Comparison of ENCODE assay signal across 8 cellular contexts in the genomic region with DNA sequence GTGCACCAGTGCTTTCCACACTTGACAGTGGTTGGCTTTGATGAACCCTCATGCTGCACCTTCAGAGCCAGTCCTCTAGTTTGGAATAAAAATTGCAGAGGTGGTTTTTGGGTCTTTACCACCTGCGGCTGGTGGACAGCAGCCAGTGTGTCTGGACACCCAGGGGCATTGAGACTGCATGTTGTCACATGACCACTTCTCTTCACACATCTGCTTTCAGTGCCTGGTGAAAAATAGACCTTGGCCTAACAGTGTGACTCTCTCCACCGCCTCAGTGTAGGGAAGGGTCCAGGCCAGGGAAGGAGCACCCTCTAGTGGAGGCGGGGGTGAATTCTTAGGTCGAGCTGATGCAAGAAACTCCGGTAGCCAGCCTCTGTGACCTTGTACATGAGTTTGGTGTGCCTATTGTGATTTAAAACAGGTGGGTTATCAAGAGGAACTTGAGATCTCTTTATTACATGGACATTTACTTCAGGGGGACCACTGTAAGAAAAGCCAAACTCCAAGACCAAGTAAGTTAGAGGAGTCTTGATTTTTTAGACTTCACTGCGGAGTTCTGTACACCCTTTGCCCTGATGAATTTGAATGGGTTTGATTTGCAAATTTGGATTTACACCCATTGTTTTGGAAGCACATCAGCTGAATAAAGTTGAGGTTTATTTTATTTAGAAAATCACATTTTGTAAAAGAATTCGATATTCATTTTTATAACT. TPM values are rescaled to one million over a fixed set of nuclear protein-coding genes. Genes with fewer than 3 reads are reported as not detected.
DNase-seq lines count a peak whose midpoint lies in the region; ATAC-seq, FAIRE-seq and TF ChIP-seq lines count a peak whose summit lies in the region.

No MANE protein-coding gene starts in this region.

- no peak for FAIRE-seq in pancreas (lab: Jason Lieb, UNC)

- WGBS in pancreas, 2 donors, result 30 to 33% methylated on average over 7 of the region's 7 CpGs

- peaks cover 52% of the 10 kb centered on the region for H3K36me3 ChIP-seq in MG63
- peaks cover 0 to 39% (median 6%) of the 10 kb centered on the region in 3 donors for H3K36me3 ChIP-seq in pancreas
- H3K36me3 ChIP-seq in upper lobe of right lung, result peaks cover 56% of the 10 kb centered on the region

- H3K27me3 ChIP-seq in MG63, result no peaks in the 10 kb centered on the region
- no peaks in the 10 kb centered on the region for H3K27me3 ChIP-seq in pancreas
- no peaks in the 10 kb centered on the region for H3K27me3 ChIP-seq in upper lobe of right lung

- H3K4me1 ChIP-seq in pancreas (peaks cover 0 to 3% (median 0%) of the 10 kb centered on the region in 3 donors), upper lobe of right lung (peaks cover 15% of the 10 kb centered on the region)

- ATAC-seq in GM18520 (IDR thresholded peaks at IDR 0.05; ENCODE audit: unreplicated experiment) (peak; percentile 51), pancreas (peak; percentile 72 to 93 (median 86)), upper lobe of right lung (peak; percentile 80)

- no peaks in the 10 kb centered on the region for H3K9me3 ChIP-seq in MG63
- H3K9me3 ChIP-seq in pancreas, result no peaks in the 10 kb centered on the region
- H3K9me3 ChIP-seq in upper lobe of right lung, result no peaks in the 10 kb centered on the region

- H3K4me3 ChIP-seq in MG63, result no peak overlapping the region
- H3K4me3 ChIP-seq in foreskin fibroblast (ENCODE audit: low read depth in 1 of 2, low read length in 2 of 2), result no peak overlapping the region
- H3K4me3 ChIP-seq in pancreas, result no peak overlapping the region
- H3K4me3 ChIP-seq in upper lobe of right lung, result no peak overlapping the region

- TF ChIP-seq CTCF in foreskin fibroblast (IDR thresholded peaks at IDR 0.05; ENCODE audit: low read depth, low read length) (peak; percentile 88), pancreas (IDR thresholded peaks at IDR 0.05) (peak; percentile 57 to 73 (median 66)), upper lobe of right lung (IDR thresholded peaks at IDR 0.05) (peak; percentile 75)

- no peak overlapping the region for H3K27ac ChIP-seq in pancreas
- H3K27ac ChIP-seq in upper lobe of right lung, result no peak overlapping the region

- DNase-seq in ACHN (peak; percentile 70), MG63 (peak; percentile 68), SHP77 (lab: John Stamatoyannopoulos, UW) (peak; percentile 83 to 92), foreskin fibroblast (peak; percentile 57 to 87), pancreas (peak in 5 of 6 donors; percentile 69 to 88 (median 78)), upper lobe of right lung (no peak)
- peak; percentile 39 for DNase-seq in activated T-helper 9 cell treated with anti-CD3 and anti-CD28 coated beads, Interleukin-2, amount 50 U/mL, for 16 hours (ENCODE audit: low read depth)

- intact Hi-C loops in pancreas (cut with DNase I) (loop anchor here in 1 of 3 donors (10.0 kb wide), 1 partner anchor 54 kb away; no protein-coding TSS in a partner anchor), upper lobe of right lung (cut with DNase I) (loop anchor here (10.0 kb wide), 1 partner anchor 96 kb away; no protein-coding TSS in a partner anchor)

- in situ Hi-C loops in ACHN (cut with HindIII; ENCODE audit: low pct_ligation_motif_present, low pct_unique_long_range_greater_than_20kb, low sequenced_read_pairs), result no loop called here

RNA-seq across cellular contexts. Expression of a gene that starts 17.9 kb away (rescaled TPM):
- total RNA-seq in MG63 (2014; rRNA removed; shearing (Covaris generic); ENCODE audit: low replicate concordance), result 27.1 and 32.2 TPM in 2 replicates
- 10 to 100 TPM; 26.5 to 33.2 (median 29.3) TPM for total RNA-seq in pancreas
- 10 to 100 TPM; 14.3 to 20.1 TPM for polyA plus RNA-seq in pancreas
- total RNA-seq in upper lobe of right lung, result 66.5 TPM

RNA-seq across cellular contexts. Expression of a gene that starts 38.2 kb away (rescaled TPM):
- 0.42 and 2.2 TPM in 2 replicates for total RNA-seq in MG63 (2014; rRNA removed; shearing (Covaris generic); ENCODE audit: low replicate concordance)
- total RNA-seq in pancreas (under 1 TPM in 4 of 6 donors, not detected in 2; 0.14 to 0.43 (median 0.22) TPM), upper lobe of right lung (0.38 TPM)
- under 1 TPM in 1 of 2 donors, not detected in 1; 0.07 TPM for polyA plus RNA-seq in pancreas
